Comparison of ENCODE assay signal across 11 cellular contexts in genomic region chr13:100490692-100491091, GRCh38.
DNase-seq lines count a peak whose midpoint lies in the region; ATAC-seq and TF ChIP-seq lines count a peak whose summit lies in the region.
"Had no signal": no experiment of that assay in that cellular context is flagged by ENCODE, and none has a peak within 500 bp of the region (broad histone marks: within the 10 kb centered on the region; RNA-seq: fewer than 3 reads in every experiment).

No MANE protein-coding gene starts in this region.

- ATAC-seq in upper lobe of left lung (ENCODE audit: low FRiP score in 2 of 2) (peak; percentile 25 to 80), HG02884 (IDR thresholded peaks at IDR 0.05; ENCODE audit: unreplicated experiment) (no peak), GM18505 (IDR thresholded peaks at IDR 0.05; ENCODE audit: unreplicated experiment) (no peak)

- H3K4me1 ChIP-seq in iPS DF 6.9 (ENCODE audit: control insufficient read depth, insufficient read depth, low read length), result peaks cover 5% of the 10 kb centered on the region
- peaks cover 15 to 22% (median 20%) of the 10 kb centered on the region in 4 donors for H3K4me1 ChIP-seq in upper lobe of left lung

- no peak for TF ChIP-seq EP300 in upper lobe of left lung (IDR thresholded peaks at IDR 0.05)

- no peak for TF ChIP-seq CTCF in NB4 (IDR thresholded peaks at IDR 0.05; ENCODE audit: low read depth, low read length)
- TF ChIP-seq CTCF in upper lobe of left lung (IDR thresholded peaks at IDR 0.05), result no peak

- no peaks in the 10 kb centered on the region for H3K27me3 ChIP-seq in iPS DF 6.9 (ENCODE audit: control insufficient read depth, insufficient read depth, low read length)
- H3K27me3 ChIP-seq in upper lobe of left lung, result no peaks in the 10 kb centered on the region

- no CpG with 5 or more reads among the region's 4 CpGs for WGBS in iPS DF 6.9 (ENCODE audit: insufficient coverage, insufficient read length)
- WGBS in upper lobe of left lung, 2 donors, result 49 to 56% methylated on average over 3 to 4 of the region's 4 CpGs

- H3K9me3 ChIP-seq in iPS DF 6.9 (ENCODE audit: control insufficient read depth, insufficient read depth, low read length) (no peaks in the 10 kb centered on the region), upper lobe of left lung (no peaks in the 10 kb centered on the region)

- H3K36me3 ChIP-seq in iPS DF 6.9 (ENCODE audit: control insufficient read depth, insufficient read depth, low read length) (no peaks in the 10 kb centered on the region), upper lobe of left lung (no peaks in the 10 kb centered on the region)

- H3K4me3 ChIP-seq in NB4 (ENCODE audit: low read depth, low read length), result no peak overlapping the region
- H3K4me3 ChIP-seq in iPS DF 6.9 (ENCODE audit: low read length), result no peak overlapping the region
- H3K4me3 ChIP-seq in upper lobe of left lung, result no peak overlapping the region

- DNase-seq in NB4 (ENCODE audit: low read depth) (peak; percentile 25), NCI-H526 treated with DMSO at 0.1 percent for 48 hours (lab: John Stamatoyannopoulos, UW) (peak; percentile 63), iPS DF 6.9 (ENCODE audit: low read depth, low spot score) (peak; percentile 68), upper lobe of left lung (peak in 1 of 2 donors; percentile 54), NCI-H226 (no peak)
- DNase-seq: erythroblast, HFFc6, kidney glomerular epithelial cell, NCI-H1694 treated with DMSO at 0.1 percent for 48 hours had no signal

- no peak overlapping the region for H3K27ac ChIP-seq in iPS DF 6.9 (ENCODE audit: low read length)
- peak overlapping the region; percentile 42 to 74 (median 48) for H3K27ac ChIP-seq in upper lobe of left lung

- TF ChIP-seq POLR2A in NB4 (IDR thresholded peaks at IDR 0.05; ENCODE audit: extremely low read depth, insufficient read length), result no peak
- no peak for TF ChIP-seq POLR2A in upper lobe of left lung (IDR thresholded peaks at IDR 0.05)
- no peak for TF ChIP-seq POLR2A in GM18505 (IDR thresholded peaks at IDR 0.05; ENCODE audit: borderline replicate concordance, extremely low read depth, insufficient read depth, insufficient read length)

Comparison
In these comparisons a context has a peak if more than half of its experiments do, and no peak if none do; other contexts are left out.
1. ATAC-seq: peak in upper lobe of left lung (2 of 2); none in HG02884 (single experiment) and GM18505 (single experiment).